In genomic region chr10:60810437-60811182, GRCh38 we compare ENCODE assay signal across 11 cellular contexts. TPM values are rescaled to one million over a fixed set of nuclear protein-coding genes. Genes with fewer than 3 reads are reported as not detected.
A peak's percentile ranks its signal among the peaks of the same experiment; 100 is the strongest.
DNase-seq lines count a peak whose midpoint lies in the region; ATAC-seq and TF ChIP-seq lines count a peak whose summit lies in the region.
"Had no signal": no experiment of that assay in that cellular context is flagged by ENCODE, and none has a peak within 500 bp of the region (broad histone marks: within the 10 kb centered on the region; RNA-seq: fewer than 3 reads in every experiment).

No MANE protein-coding gene starts in this region.

- no peak overlapping the region for H3K18ac ChIP-seq in trophoblast cell (ENCODE audit: low read length)

- WGBS in gastroesophageal sphincter (ENCODE audit: low coverage in 1 of 2), 2 donors = 37 to 56% methylated on average over 3 to 4 of the region's 4 CpGs
- WGBS in trophoblast cell (ENCODE audit: extremely low coverage, insufficient coverage, insufficient read length) = no CpG with 5 or more reads among the region's 4 CpGs

- H3K79me1 ChIP-seq in trophoblast cell (ENCODE audit: low read length) = no peaks in the 10 kb centered on the region

- peak; percentile 82 for ATAC-seq in gastroesophageal sphincter
- no peak for ATAC-seq in activated CD8-positive, alpha-beta memory T cell treated with anti-CD3 and anti-CD28 coated beads, Interleukin-2, amount 10 ng/mL, durations not matched to agents 7 days and 5 days
- no peak for ATAC-seq in naive thymus-derived CD8-positive, alpha-beta T cell
- ATAC-seq: CD8-positive, alpha-beta T cell had no signal

- H3K4me3 ChIP-seq in gastroesophageal sphincter (no peak overlapping the region), trophoblast cell (ENCODE audit: low read depth, low read length) (no peak overlapping the region)
- no peak overlapping the region for H3K4me3 ChIP-seq in CD4-positive, alpha-beta memory T cell (ENCODE audit: low read length in 2 of 2)

- H3K4me1 ChIP-seq in gastroesophageal sphincter (peaks cover 5 to 17% (median 6%) of the 10 kb centered on the region in 3 donors), trophoblast cell (ENCODE audit: control insufficient read depth in 1 of 2, insufficient read depth in 2 of 2, low read length in 2 of 2) (peaks cover 0 to 4% of the 10 kb centered on the region in 2 experiments)
- no peaks in the 10 kb centered on the region for H3K4me1 ChIP-seq in CD4-positive, alpha-beta memory T cell (ENCODE audit: insufficient read depth, low read length)

- peak overlapping the region; percentile 41 to 64 (median 52) for H3K27ac ChIP-seq in gastroesophageal sphincter
- no peak overlapping the region for H3K27ac ChIP-seq in trophoblast cell (ENCODE audit: low read depth, low read length)
- H3K27ac ChIP-seq in CD4-positive, alpha-beta memory T cell (ENCODE audit: low read depth, low read length) = no peak overlapping the region
- H3K27ac ChIP-seq: KMS-11 had no signal

- no peak overlapping the region for H3K4ac ChIP-seq in trophoblast cell (ENCODE audit: low read depth, low read length)

- peaks cover 1% of the 10 kb centered on the region for H3K36me3 Mint-ChIP-seq in activated CD8-positive, alpha-beta memory T cell treated with anti-CD3 and anti-CD28 coated beads, Interleukin-2, amount 10 ng/mL, durations not matched to agents 7 days and 5 days
- H3K36me3 Mint-ChIP-seq in CD4-positive, alpha-beta memory T cell = no peaks in the 10 kb centered on the region
- no peaks in the 10 kb centered on the region for H3K36me3 Mint-ChIP-seq in naive thymus-derived CD8-positive, alpha-beta T cell
- H3K36me3 Mint-ChIP-seq: CD8-positive, alpha-beta T cell had no signal

- no peaks in the 10 kb centered on the region for H3K9me3 Mint-ChIP-seq in activated CD8-positive, alpha-beta memory T cell treated with anti-CD3 and anti-CD28 coated beads, Interleukin-2, amount 10 ng/mL, durations not matched to agents 7 days and 5 days (ENCODE audit: low read depth)
- H3K9me3 Mint-ChIP-seq in CD4-positive, alpha-beta memory T cell = no peaks in the 10 kb centered on the region
- H3K9me3 Mint-ChIP-seq in naive thymus-derived CD8-positive, alpha-beta T cell = no peaks in the 10 kb centered on the region
- H3K9me3 Mint-ChIP-seq: CD8-positive, alpha-beta T cell had no signal

- CTCF ChIA-PET in activated CD8-positive, alpha-beta memory T cell treated with anti-CD3 and anti-CD28 coated beads, Interleukin-2, amount 10 ng/mL, durations not matched to agents 7 days and 5 days (lab: Charles Lee) = no interaction called here
- CTCF ChIA-PET in CD4-positive, alpha-beta memory T cell (lab: Charles Lee; ENCODE audit: partially characterized antibody) = no interaction called here

- intact Hi-C loops in CD4-positive, alpha-beta memory T cell (cut with micrococcal nuclease) = no loop called here

- TF ChIP-seq CTCF in gastroesophageal sphincter (IDR thresholded peaks at IDR 0.05) = no peak

- H3K27ac Mint-ChIP-seq in activated CD8-positive, alpha-beta memory T cell treated with anti-CD3 and anti-CD28 coated beads, Interleukin-2, amount 10 ng/mL, durations not matched to agents 7 days and 5 days = no peak overlapping the region
- no peak overlapping the region for H3K27ac Mint-ChIP-seq in CD4-positive, alpha-beta memory T cell
- no peak overlapping the region for H3K27ac Mint-ChIP-seq in naive thymus-derived CD8-positive, alpha-beta T cell
- H3K27ac Mint-ChIP-seq: CD8-positive, alpha-beta T cell had no signal

- H2AK5ac ChIP-seq in trophoblast cell (ENCODE audit: low read length) = no peak overlapping the region

- H3K9ac ChIP-seq in trophoblast cell (ENCODE audit: low read length) = no peak overlapping the region
- H3K9ac ChIP-seq: KMS-11 had no signal

- no peak overlapping the region for H4K12ac ChIP-seq in trophoblast cell (ENCODE audit: low read depth, low read length)

- in situ Hi-C loops in SK-MEL-5 (cut with HindIII; ENCODE audit: low pct_unique_long_range_greater_than_20kb, low sequenced_read_pairs) = no loop called here

- no peak overlapping the region for H3K4me3 Mint-ChIP-seq in activated CD8-positive, alpha-beta memory T cell treated with anti-CD3 and anti-CD28 coated beads, Interleukin-2, amount 10 ng/mL, durations not matched to agents 7 days and 5 days
- H3K4me3 Mint-ChIP-seq in CD4-positive, alpha-beta memory T cell = no peak overlapping the region
- H3K4me3 Mint-ChIP-seq in naive thymus-derived CD8-positive, alpha-beta T cell = no peak overlapping the region
- H3K4me3 Mint-ChIP-seq: CD8-positive, alpha-beta T cell had no signal

- H4K91ac ChIP-seq in trophoblast cell (ENCODE audit: low read depth, low read length) = no peak overlapping the region

- no peaks in the 10 kb centered on the region for H3K27me3 ChIP-seq in gastroesophageal sphincter
- no peaks in the 10 kb centered on the region for H3K27me3 ChIP-seq in trophoblast cell (ENCODE audit: insufficient read depth, low read length)
- H3K27me3 ChIP-seq in CD4-positive, alpha-beta memory T cell (ENCODE audit: insufficient read depth, low read length) = no peaks in the 10 kb centered on the region

- no peak overlapping the region for H2BK120ac ChIP-seq in trophoblast cell (ENCODE audit: insufficient read depth, low read length, poor library complexity)

- H3K14ac ChIP-seq in trophoblast cell (ENCODE audit: low read length) = no peak overlapping the region

- no peak for TF ChIP-seq POLR2A in gastroesophageal sphincter (IDR thresholded peaks at IDR 0.05)

- H3K9me3 ChIP-seq in gastroesophageal sphincter = no peaks in the 10 kb centered on the region
- H3K9me3 ChIP-seq in trophoblast cell (ENCODE audit: insufficient read depth, low read depth, low read length) = no peaks in the 10 kb centered on the region
- no peaks in the 10 kb centered on the region for H3K9me3 ChIP-seq in CD4-positive, alpha-beta memory T cell (ENCODE audit: control insufficient read depth in 1 of 2, low read length in 2 of 2)

- no peaks in the 10 kb centered on the region for H3K36me3 ChIP-seq in gastroesophageal sphincter
- no peaks in the 10 kb centered on the region for H3K36me3 ChIP-seq in trophoblast cell (ENCODE audit: control insufficient read depth in 1 of 2, insufficient read depth in 2 of 2, low read length in 2 of 2)
- no peaks in the 10 kb centered on the region for H3K36me3 ChIP-seq in CD4-positive, alpha-beta memory T cell (ENCODE audit: insufficient read depth, low read length)

- no peak overlapping the region for H3K23ac ChIP-seq in trophoblast cell (ENCODE audit: low read length)

- peak; percentile 27 for DNase-seq in Ammon's horn (ENCODE audit: low spot score)
- peak; percentile 67 for DNase-seq in SK-MEL-5 (ENCODE audit: low read depth, low spot score)
- peak; percentile 19 to 47 for DNase-seq in trophoblast cell
- DNase-seq in NCI-H128 (lab: John Stamatoyannopoulos, UW; ENCODE audit: unreplicated experiment) = no peak
- no peak for DNase-seq in activated CD8-positive, alpha-beta memory T cell treated with anti-CD3 and anti-CD28 coated beads, Interleukin-2, amount 10 ng/mL, durations not matched to agents 7 days and 5 days
- DNase-seq in CD4-positive, alpha-beta memory T cell = no peak
- no peak for DNase-seq in naive thymus-derived CD8-positive, alpha-beta T cell
- DNase-seq: CD8-positive, alpha-beta T cell; effector CD8-positive, alpha-beta T cell had no signal

- no peak for TF ChIP-seq EP300 in gastroesophageal sphincter (IDR thresholded peaks at IDR 0.05)

- H4K8ac ChIP-seq in trophoblast cell (ENCODE audit: low read depth, low read length) = no peak overlapping the region

- H2BK5ac ChIP-seq in trophoblast cell (ENCODE audit: low read depth, low read length, poor library complexity) = no peak overlapping the region

- H3K79me2 ChIP-seq in trophoblast cell (ENCODE audit: control insufficient read depth, insufficient read depth, low read length, poor library complexity) = no peaks in the 10 kb centered on the region

- no peak overlapping the region for H3K4me2 ChIP-seq in trophoblast cell (ENCODE audit: low read length)
- H3K4me2 ChIP-seq: KMS-11 had no signal

- no peak overlapping the region for H2BK12ac ChIP-seq in trophoblast cell (ENCODE audit: low read length)

- POLR2A ChIA-PET in CD4-positive, alpha-beta memory T cell (lab: Charles Lee; ENCODE audit: partially characterized antibody) = no interaction called here
- POLR2A ChIA-PET in naive thymus-derived CD8-positive, alpha-beta T cell (lab: Charles Lee) = no interaction called here

- no peak overlapping the region for H2AFZ ChIP-seq in trophoblast cell (ENCODE audit: insufficient read depth, low read length, poor library complexity)

- H3K4me1 Mint-ChIP-seq in activated CD8-positive, alpha-beta memory T cell treated with anti-CD3 and anti-CD28 coated beads, Interleukin-2, amount 10 ng/mL, durations not matched to agents 7 days and 5 days = no peaks in the 10 kb centered on the region
- H3K4me1 Mint-ChIP-seq in CD4-positive, alpha-beta memory T cell = no peaks in the 10 kb centered on the region
- no peaks in the 10 kb centered on the region for H3K4me1 Mint-ChIP-seq in naive thymus-derived CD8-positive, alpha-beta T cell

- H3K27me3 Mint-ChIP-seq in activated CD8-positive, alpha-beta memory T cell treated with anti-CD3 and anti-CD28 coated beads, Interleukin-2, amount 10 ng/mL, durations not matched to agents 7 days and 5 days = no peaks in the 10 kb centered on the region
- H3K27me3 Mint-ChIP-seq in CD4-positive, alpha-beta memory T cell = no peaks in the 10 kb centered on the region
- H3K27me3 Mint-ChIP-seq in naive thymus-derived CD8-positive, alpha-beta T cell = no peaks in the 10 kb centered on the region

RNA-seq across cellular contexts. Expression of gene CDK1, which starts 32.3 kb away (rescaled TPM):
- 65.5 and 65.6 TPM in 2 replicates for total RNA-seq in SK-MEL-5 (2014; rRNA removed; shearing (Covaris generic))
- polyA plus RNA-seq in SK-MEL-5 (2015; cell fraction: cytosol; rRNA removed) = 44.7 and 52.1 TPM in 2 replicates
- polyA plus RNA-seq in SK-MEL-5 (2015; cell fraction: nucleus; rRNA removed) = 202 and 243 TPM in 2 replicates
- 1 to 10 TPM in 2 of 4 donors, under 1 TPM in 2; 0.40 to 6.9 (median 1.3) TPM for total RNA-seq in gastroesophageal sphincter
- 64.0 and 65.3 TPM in 2 replicates for polyA plus RNA-seq in trophoblast cell (2013)
- total RNA-seq in activated CD8-positive, alpha-beta memory T cell treated with anti-CD3 and anti-CD28 coated beads, Interleukin-2, amount 10 ng/mL, durations not matched to agents 7 days and 5 days = 100 to 1,000 TPM; 111 to 123 TPM
- 1 to 10 TPM; 1.3 to 1.6 TPM for total RNA-seq in CD4-positive, alpha-beta memory T cell
- polyA plus RNA-seq in CD4-positive, alpha-beta memory T cell = under 1 TPM; 0.34 to 0.80 TPM
- under 1 TPM; 0.22 to 0.73 TPM for total RNA-seq in naive thymus-derived CD8-positive, alpha-beta T cell
- under 1 TPM in 2 of 3 donors, not detected in 1; 0.31 to 0.56 TPM for polyA plus RNA-seq in naive thymus-derived CD8-positive, alpha-beta T cell

Comparison
In these comparisons a context has a peak if more than half of its experiments do, and no peak if none do; other contexts are left out.
1. DNase-seq: peak in Ammon's horn (single experiment), SK-MEL-5 (single experiment) and trophoblast cell (2 of 2); none in NCI-H128 (single experiment), activated CD8-positive, alpha-beta memory T cell treated with anti-CD3 and anti-CD28 coated beads, Interleukin-2, amount 10 ng/mL, durations not matched to agents 7 days and 5 days (single experiment), CD4-positive, alpha-beta memory T cell (0 of 5) and naive thymus-derived CD8-positive, alpha-beta T cell (0 of 10).
2. H3K27ac ChIP-seq: peak in gastroesophageal sphincter (4 of 4); none in trophoblast cell (single experiment) and CD4-positive, alpha-beta memory T cell (single experiment).